1 cellular context compared by ENCODE assay signal in the genomic region with DNA sequence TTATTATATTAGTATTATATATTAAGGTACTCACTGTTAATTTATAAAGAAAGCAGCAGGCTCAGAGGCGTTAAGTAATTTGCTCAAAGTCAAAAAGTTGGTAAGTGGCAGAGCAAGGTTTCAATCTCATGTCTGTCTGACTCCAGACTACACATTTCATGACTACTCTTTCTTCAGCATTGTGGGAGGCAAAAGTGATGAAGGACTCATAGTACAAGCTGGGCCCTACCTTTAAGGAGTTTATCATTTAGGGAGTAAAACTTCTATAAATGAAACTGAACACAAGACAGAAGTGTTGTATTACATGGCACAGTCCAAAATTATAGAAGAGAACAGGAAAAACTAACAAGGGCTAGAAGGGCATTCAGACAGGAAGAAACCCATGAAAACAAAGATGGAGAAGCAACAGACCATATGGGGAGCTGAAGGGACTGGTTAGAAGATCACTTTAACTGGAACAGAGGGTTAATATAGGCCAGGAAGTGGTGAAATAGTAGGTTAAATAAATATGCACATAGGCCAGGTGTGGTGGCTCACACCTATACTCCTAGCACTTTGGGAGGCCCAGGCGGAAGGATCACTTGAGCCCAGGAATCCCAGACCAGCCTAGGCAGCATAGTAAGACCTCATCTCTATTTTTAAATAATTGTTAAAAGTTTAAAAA.
TF ChIP-seq lines count a peak whose summit lies in the region.

No MANE protein-coding gene starts in this region.

TF ChIP-seq in IMR-90, 13 proteins besides CTCF, POLR2A, EP300 and RAD21:
- no peak for TF ChIP-seq CEBPB (IDR thresholded peaks at IDR 0.05; ENCODE audit: low read depth, low read length)
- no peak for TF ChIP-seq RCOR1 (IDR thresholded peaks at IDR 0.05; ENCODE audit: insufficient replicate concordance, low read length)
- no peak for TF ChIP-seq ELK1 (IDR thresholded peaks at IDR 0.05; ENCODE audit: borderline replicate concordance, low read depth, low read length)
- no peak for TF ChIP-seq USF2 (IDR thresholded peaks at IDR 0.05; ENCODE audit: low read depth, low read length)
- TF ChIP-seq BHLHE40 (IDR thresholded peaks at IDR 0.05; ENCODE audit: low read depth, low read length) = no peak
- TF ChIP-seq NFE2L2 (IDR thresholded peaks at IDR 0.05; ENCODE audit: low read depth, low read length) = no peak
